Comparison of ENCODE assay signal across 1 cellular context in the genomic region with DNA sequence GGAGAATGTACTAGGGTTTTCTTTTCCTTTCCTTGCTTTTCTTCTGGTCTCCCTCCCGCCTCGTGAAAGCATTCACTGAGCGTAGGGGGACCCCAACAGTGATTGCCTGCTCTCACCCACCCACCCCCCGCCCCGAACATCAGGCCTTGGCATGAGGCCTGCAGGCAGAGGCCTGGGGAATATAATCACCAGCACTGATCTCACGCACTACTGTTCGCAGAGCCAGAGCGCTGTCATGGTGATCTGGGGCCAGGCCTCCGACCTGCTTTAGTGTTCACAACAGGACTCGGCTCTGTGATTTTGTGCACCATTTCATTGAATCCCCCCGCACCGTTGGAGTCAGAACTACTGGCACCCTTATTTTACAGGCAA.
TF ChIP-seq lines count a peak whose summit lies in the region.

No MANE protein-coding gene starts in this region.

TF ChIP-seq in HepG2, 621 proteins besides CTCF, POLR2A, EP300 and RAD21:
- TF ChIP-seq ZNF484 (CRISPR knock-in tag; IDR thresholded peaks at IDR 0.05; ENCODE audit: borderline replicate concordance, low read depth) (no peak), GABPA (IDR thresholded peaks at IDR 0.05; ENCODE audit: low read depth, low read length) (no peak), GABPA (CRISPR knock-in tag; IDR thresholded peaks at IDR 0.05; ENCODE audit: low read depth) (no peak), SMAD3 (CRISPR knock-in tag; IDR thresholded peaks at IDR 0.05) (no peak), SIX4 (CRISPR knock-in tag; IDR thresholded peaks at IDR 0.05) (no peak), ZNF737 (CRISPR knock-in tag; IDR thresholded peaks at IDR 0.05; ENCODE audit: borderline replicate concordance) (no peak), ZNF205 (CRISPR knock-in tag; IDR thresholded peaks at IDR 0.05) (no peak), ZNF138 (CRISPR knock-in tag; IDR thresholded peaks at IDR 0.05; ENCODE audit: low read depth) (no peak), KDM3A (CRISPR knock-in tag; IDR thresholded peaks at IDR 0.05; ENCODE audit: low read depth) (no peak), NFIB (CRISPR knock-in tag; IDR thresholded peaks at IDR 0.05; ENCODE audit: borderline replicate concordance) (no peak)
- TF ChIP-seq, protein P1, sequence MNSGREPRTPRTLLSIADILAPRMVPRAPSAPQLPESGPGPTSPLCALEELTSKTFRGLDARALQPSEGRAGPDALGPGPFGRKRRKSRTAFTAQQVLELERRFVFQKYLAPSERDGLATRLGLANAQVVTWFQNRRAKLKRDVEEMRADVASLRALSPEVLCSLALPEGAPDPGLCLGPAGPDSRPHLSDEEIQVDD (CRISPR knock-in tag; IDR thresholded peaks at IDR 0.05; ENCODE audit: borderline replicate concordance): no peak
TF ChIP-seq in HepG2: peak in this region for 0.
